ENCODE assay signal across 19 cellular contexts in the genomic region with DNA sequence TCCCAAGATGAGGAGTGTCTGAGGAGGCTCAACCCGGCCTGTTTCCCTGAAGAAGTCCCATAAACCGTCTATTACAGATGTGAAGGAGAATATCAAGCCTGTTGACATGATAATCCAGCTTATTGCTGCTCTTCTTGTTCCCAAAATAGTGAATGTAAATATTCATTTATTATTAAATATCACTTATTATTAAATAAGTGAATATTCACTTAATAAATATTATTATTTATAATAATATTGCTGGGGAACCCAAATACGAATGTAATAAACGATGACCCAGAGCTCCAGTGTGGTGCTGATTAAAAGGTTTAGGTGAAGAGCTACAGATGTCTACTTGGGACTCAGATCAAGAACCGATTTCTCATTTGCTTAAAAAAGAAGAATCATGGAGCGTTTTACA. TPM values are rescaled to one million over a fixed set of nuclear protein-coding genes. Genes with fewer than 3 reads are reported as not detected.
"Had no signal": no experiment of that assay in that cellular context is flagged by ENCODE, and none has a peak within 500 bp of the region (broad histone marks: within the 10 kb centered on the region; RNA-seq: fewer than 3 reads in every experiment).

No MANE protein-coding gene starts in this region.

- H3K36me3 Mint-ChIP-seq: activated naive CD8-positive, alpha-beta T cell treated with anti-CD3 and anti-CD28 coated beads, Interleukin-2, amount 10 ng/mL, durations not matched to agents 7 days and 5 days; stimulated activated effector memory CD8-positive, alpha-beta T cell treated with anti-CD3 and anti-CD28 coated beads, Interleukin-12 subunit alpha, Interleukin-12 subunit beta, amount 100 ng/mL, for 72 hours; T-cell had no signal

- H3K9me3 Mint-ChIP-seq: activated naive CD8-positive, alpha-beta T cell treated with anti-CD3 and anti-CD28 coated beads, Interleukin-2, amount 10 ng/mL, durations not matched to agents 7 days and 5 days; nephron; stimulated activated effector memory CD8-positive, alpha-beta T cell treated with anti-CD3 and anti-CD28 coated beads, Interleukin-12 subunit alpha, Interleukin-12 subunit beta, amount 100 ng/mL, for 72 hours; T-cell had no signal

- DNase-seq: activated CD4-positive, alpha-beta T cell treated with anti-CD3 and anti-CD28 coated beads for 4 hours; activated CD8-positive, alpha-beta memory T cell treated with anti-CD3 and anti-CD28 coated beads, Interleukin-2, amount 50 U/mL, for 48 hours; activated CD8-positive, alpha-beta T cell treated with anti-CD3 and anti-CD28 coated beads, Interleukin-2, amount 10 ng/mL, durations not matched to agents 7 days and 5 days; activated naive CD8-positive, alpha-beta T cell treated with anti-CD3 and anti-CD28 coated beads, Interleukin-2, amount 10 ng/mL, durations not matched to agents 7 days and 5 days; aorta; colonic mucosa; esophagus squamous epithelium; foreskin fibroblast; glutamatergic neuron; islet precursor cell; left lung; mesenchymal stem cell; ovary; retina; T-cell; T1000 had no signal

- H3K4me1 Mint-ChIP-seq: activated naive CD8-positive, alpha-beta T cell treated with anti-CD3 and anti-CD28 coated beads, Interleukin-2, amount 10 ng/mL, durations not matched to agents 7 days and 5 days; stimulated activated effector memory CD8-positive, alpha-beta T cell treated with anti-CD3 and anti-CD28 coated beads, Interleukin-12 subunit alpha, Interleukin-12 subunit beta, amount 100 ng/mL, for 72 hours; T-cell had no signal

- H3K27me3 ChIP-seq: colonic mucosa, esophagus squamous epithelium, left lung, ovary, tibial nerve had no signal

- H3K36me3 ChIP-seq: colonic mucosa, esophagus squamous epithelium, left lung, ovary, tibial nerve had no signal

- H3K4me3 ChIP-seq: colonic mucosa, esophagus squamous epithelium, left lung, ovary, tibial nerve had no signal

- H3K4me1 ChIP-seq: colonic mucosa had no signal

- H3K4me3 Mint-ChIP-seq: activated CD8-positive, alpha-beta T cell treated with anti-CD3 and anti-CD28 coated beads, Interleukin-2, amount 10 ng/mL, durations not matched to agents 7 days and 5 days; activated naive CD8-positive, alpha-beta T cell treated with anti-CD3 and anti-CD28 coated beads, Interleukin-2, amount 10 ng/mL, durations not matched to agents 7 days and 5 days; nephron; stimulated activated effector memory CD8-positive, alpha-beta T cell treated with anti-CD3 and anti-CD28 coated beads, Interleukin-12 subunit alpha, Interleukin-12 subunit beta, amount 100 ng/mL, for 72 hours; T-cell had no signal

- H3K27ac Mint-ChIP-seq: activated CD8-positive, alpha-beta T cell treated with anti-CD3 and anti-CD28 coated beads, Interleukin-2, amount 10 ng/mL, durations not matched to agents 7 days and 5 days; activated naive CD8-positive, alpha-beta T cell treated with anti-CD3 and anti-CD28 coated beads, Interleukin-2, amount 10 ng/mL, durations not matched to agents 7 days and 5 days; nephron; stimulated activated effector memory CD8-positive, alpha-beta T cell treated with anti-CD3 and anti-CD28 coated beads, Interleukin-12 subunit alpha, Interleukin-12 subunit beta, amount 100 ng/mL, for 72 hours; T-cell had no signal

- H3K27ac ChIP-seq: colonic mucosa, left lung, ovary, tibial nerve had no signal

- H3K9me3 ChIP-seq: colonic mucosa, esophagus squamous epithelium, left lung, ovary, tibial nerve had no signal

- ATAC-seq: activated CD8-positive, alpha-beta T cell treated with anti-CD3 and anti-CD28 coated beads, Interleukin-2, amount 10 ng/mL, durations not matched to agents 7 days and 5 days; left lung; stimulated activated effector memory CD8-positive, alpha-beta T cell treated with anti-CD3 and anti-CD28 coated beads, Interleukin-12 subunit alpha, Interleukin-12 subunit beta, amount 100 ng/mL, for 72 hours; T-cell had no signal

RNA-seq across cellular contexts. Expression of a gene that starts 23.8 kb away (rescaled TPM):
- total RNA-seq: activated CD8-positive, alpha-beta T cell treated with anti-CD3 and anti-CD28 coated beads, Interleukin-2, amount 10 ng/mL, durations not matched to agents 7 days and 5 days; activated naive CD8-positive, alpha-beta T cell treated with anti-CD3 and anti-CD28 coated beads, Interleukin-2, amount 10 ng/mL, durations not matched to agents 7 days and 5 days had no signal
